9 cellular contexts compared by ENCODE assay signal in genomic region chr5:173963867-173964429, GRCh38. TPM values are rescaled to one million over a fixed set of nuclear protein-coding genes. Genes with fewer than 3 reads are reported as not detected.
DNase-seq lines count a peak whose midpoint lies in the region; ATAC-seq, FAIRE-seq and TF ChIP-seq lines count a peak whose summit lies in the region.
"Had no signal": no experiment of that assay in that cellular context is flagged by ENCODE, and none has a peak within 500 bp of the region (broad histone marks: within the 10 kb centered on the region; RNA-seq: fewer than 3 reads in every experiment).

No MANE protein-coding gene starts in this region.

- H4K20me1 ChIP-seq in IMR-90 (ENCODE audit: insufficient read depth, low read length): no peaks in the 10 kb centered on the region

- no peak overlapping the region for H3K23ac ChIP-seq in IMR-90 (ENCODE audit: low read depth, low read length)

- H3K56ac ChIP-seq in IMR-90 (ENCODE audit: extremely low read depth, insufficient read depth, low read length): no peak overlapping the region

- H2BK120ac ChIP-seq in IMR-90 (ENCODE audit: low read depth, low read length): no peak overlapping the region

- DNase-seq in A549 (ENCODE audit: low read depth in 1 of 2, low spot score in 1 of 2): peak in 1 of 2 experiments; percentile 75
- no peak for DNase-seq in IMR-90
- DNase-seq in WTC11 (ENCODE audit: low spot score): peak; percentile 61
- DNase-seq in iPS-NIHi7 (ENCODE audit: extremely low spot score): peak; percentile 58
- no peak for DNase-seq in HPDE6-E6E7 (ENCODE audit: extremely low spot score)
- DNase-seq in COLO829 (ENCODE audit: low spot score): no peak
- no peak for DNase-seq in activated CD4-positive, alpha-beta T cell treated with anti-CD3 and anti-CD28 coated beads, Interleukin-2, amount 50 U/mL, for 48 hours

- no peaks in the 10 kb centered on the region for H3K27me3 Mint-ChIP-seq in WTC11 (ENCODE audit: low read depth)

- no peaks in the 10 kb centered on the region for H3K36me3 ChIP-seq in IMR-90 (ENCODE audit: control insufficient read depth, insufficient read depth, low read length)

- CTCF ChIA-PET in A549 (lab: Yijun Ruan, JAX) (interaction anchor here (0.7 to 3.2 kb wide), 9 partner anchors 9 to 345 kb away, joined by 3 to 19 read pairs (median 3); partner anchors contain the start of gene NSG2), IMR-90 (lab: Yijun Ruan, JAX) (interaction anchor here (1.0 to 2.1 kb wide), 3 partner anchors 9 to 334 kb away, joined by 3 to 9 read pairs (median 3); no protein-coding TSS in a partner anchor), WTC11 (lab: Charles Lee) (interaction anchor here (0.7 to 3.0 kb wide), 8 partner anchors 9 to 391 kb away, joined by 3 to 25 read pairs (median 6); partner anchors contain the start of gene BOD1)

- H3K4me2 ChIP-seq in A549: peak overlapping the region; percentile 64
- H3K4me2 ChIP-seq in IMR-90 (ENCODE audit: low read depth, low read length): no peak overlapping the region
- H3K4me2 ChIP-seq: KMS-11 had no signal

- H3K9me3 Mint-ChIP-seq in WTC11: no peaks in the 10 kb centered on the region

- no peak overlapping the region for H2BK5ac ChIP-seq in IMR-90 (ENCODE audit: low read depth, low read length, poor library complexity, severe bottlenecking)

- ATAC-seq in A549 (peak; percentile 69 to 78), IMR-90 (ENCODE audit: low read depth) (no peak), WTC11 (peak; percentile 83), GM18907 (IDR thresholded peaks at IDR 0.05; ENCODE audit: unreplicated experiment) (no peak)

- peak overlapping the region; percentile 90 for H3K27ac Mint-ChIP-seq in WTC11

- H3K27me3 ChIP-seq in IMR-90 (ENCODE audit: control insufficient read depth, insufficient read depth, low read length): no peaks in the 10 kb centered on the region

- H3K4me1 ChIP-seq in A549 (peaks cover 29% of the 10 kb centered on the region), IMR-90 (ENCODE audit: control insufficient read depth, insufficient read depth, low read length) (peaks cover 2% of the 10 kb centered on the region)

- H4K5ac ChIP-seq in IMR-90 (ENCODE audit: low read depth, low read length): no peak overlapping the region

- no peak overlapping the region for H3K9ac ChIP-seq in IMR-90 (ENCODE audit: low read depth, low read length)
- H3K9ac ChIP-seq: KMS-11 had no signal

- H3K27ac ChIP-seq in A549 (peak overlapping the region; percentile 72 to 81), IMR-90 (ENCODE audit: insufficient read depth, low read length) (no peak overlapping the region)
- H3K27ac ChIP-seq: KMS-11 had no signal

- TF ChIP-seq CTCF in A549 (IDR thresholded peaks at IDR 0.05): no peak
- TF ChIP-seq CTCF in IMR-90 (conservative IDR thresholded peaks at IDR 0.05; ENCODE audit: low read depth, low read length): no peak
- no peak for TF ChIP-seq CTCF in WTC11 (IDR thresholded peaks at IDR 0.05)

- no peak overlapping the region for H2BK20ac ChIP-seq in IMR-90 (ENCODE audit: low read depth, low read length)

- dilution Hi-C loops in IMR-90 (cut with HindIII; ENCODE audit: low sequenced_read_pairs, unreplicated experiment): no loop called here

- H4K8ac ChIP-seq in IMR-90 (ENCODE audit: low read depth in 2 of 2, low read length in 2 of 2): no peak overlapping the region

- H3K18ac ChIP-seq in IMR-90 (ENCODE audit: low read depth, low read length): no peak overlapping the region

- intact Hi-C loops in IMR-90 (cut with micrococcal nuclease): loop anchor here (5.0 kb wide), 1 partner anchor 37 kb away; no protein-coding TSS in a partner anchor

- peaks cover 0 to 5% of the 10 kb centered on the region in 2 experiments; a peak in 1 of 4 replicates for H3K79me1 ChIP-seq in IMR-90 (ENCODE audit: low read depth in 1 of 2, low read length in 2 of 2)

- TF ChIP-seq EP300 in A549 (IDR thresholded peaks at IDR 0.05): no peak

- no peak overlapping the region for H2BK15ac ChIP-seq in IMR-90 (ENCODE audit: low read depth, low read length)

- no peak for FAIRE-seq in A549 (lab: Jason Lieb, UNC)

- H3K4me3 ChIP-seq in A549 (peak overlapping the region; percentile 23), IMR-90 (ENCODE audit: insufficient read depth, low read depth, low read length) (no peak overlapping the region)

- H3K4me1 Mint-ChIP-seq in WTC11: peaks cover 48% of the 10 kb centered on the region

- H4K91ac ChIP-seq in IMR-90 (ENCODE audit: insufficient read depth, low read depth, low read length): no peak overlapping the region

- H3K4me3 Mint-ChIP-seq in WTC11: peak overlapping the region; percentile 41; the same call in 1 of the 2 replicates

- H3K36me3 Mint-ChIP-seq in WTC11: no peaks in the 10 kb centered on the region

- TF ChIP-seq RAD21 in A549 (conservative IDR thresholded peaks at IDR 0.05 in 1 of 2, IDR thresholded peaks at IDR 0.05 in 1 of 2): no peak
- TF ChIP-seq RAD21 in IMR-90 (IDR thresholded peaks at IDR 0.05; ENCODE audit: low read length): no peak

- no peaks in the 10 kb centered on the region for H3K9me1 ChIP-seq in IMR-90 (ENCODE audit: insufficient read depth, low read length)

- in situ Hi-C loops in IMR-90 (cut with MboI; ENCODE audit: low sequenced_read_pairs): no loop called here

- no peaks in the 10 kb centered on the region for H3K9me3 ChIP-seq in A549
- no peaks in the 10 kb centered on the region for H3K9me3 ChIP-seq in IMR-90 (ENCODE audit: control insufficient read depth, insufficient read depth, low read length)

- H2AFZ ChIP-seq in IMR-90 (replicated peaks; ENCODE audit: low read length, poor library complexity): no peak overlapping the region

- no TSS peak for BruUV-seq in IMR-90 (replicated peaks; lab: Mats Ljungman, UMichigan)

- peak overlapping the region; percentile 9; the same call in 1 of the 2 replicates for H3K14ac ChIP-seq in IMR-90 (replicated peaks; ENCODE audit: low read depth, low read length)

- POLR2A ChIA-PET in A549 (lab: Yijun Ruan, JAX): interaction anchor here (0.6 to 1.7 kb wide), 10 partner anchors 9 to 348 kb away, joined by 3 to 12 read pairs (median 5); partner anchors contain the start of genes BOD1 and CPEB4
- POLR2A ChIA-PET in IMR-90 (lab: Charles Lee; ENCODE audit: unreplicated experiment): no interaction called here
- POLR2A ChIA-PET in WTC11 (lab: Charles Lee): interaction anchor here (0.6 to 2.1 kb wide), 9 partner anchors 9 to 348 kb away, joined by 3 to 10 read pairs (median 3); partner anchors contain the start of gene CPEB4

- TF ChIP-seq POLR2A in A549 (IDR thresholded peaks at IDR 0.05; ENCODE audit: low read length): peak; percentile 26; the same call in 1 of the 2 replicates
- TF ChIP-seq POLR2A in IMR-90 (IDR thresholded peaks at IDR 0.05; ENCODE audit: low read depth, low read length): no peak

- 0 out of 2 replicates have a peak overlapping the region, but pooled peaks have one; percentile 21 for H2AK5ac ChIP-seq in IMR-90 (ENCODE audit: low read depth, low read length)

- 64% methylated on average over 18 of the region's 18 CpGs for WGBS in A549 (ENCODE audit: missing lambda C conversion rate)
- 67% methylated on average over 3 of the region's 18 CpGs; no CpG with 5 or more reads in 1 of the 2 experiments for WGBS in IMR-90 (ENCODE audit: extremely low coverage in 2 of 2, insufficient read length in 1 of 2), 2 experiments

- peak overlapping the region; percentile 68 for H2AK9ac ChIP-seq in IMR-90 (replicated peaks; ENCODE audit: low read depth, low read length, poor library complexity)

- H3K4ac ChIP-seq in IMR-90 (ENCODE audit: low read depth, low read length): no peak overlapping the region; the same call in 1 of the 2 replicates

TF ChIP-seq in A549, 52 proteins besides CTCF, POLR2A, EP300 and RAD21 (continues in another document):
- 0 out of 3 replicates have a peak, but pooled peaks have one; percentile 22 for TF ChIP-seq BCL3 (IDR thresholded peaks at IDR 0.05)

TF ChIP-seq in IMR-90, 13 proteins besides CTCF, POLR2A, EP300 and RAD21:
- no peak for TF ChIP-seq MAZ (IDR thresholded peaks at IDR 0.05; ENCODE audit: borderline replicate concordance, low read depth, low read length)
- no peak for TF ChIP-seq CEBPB (IDR thresholded peaks at IDR 0.05; ENCODE audit: low read depth, low read length)
- TF ChIP-seq MAFK (IDR thresholded peaks at IDR 0.05; ENCODE audit: low read depth, low read length): no peak
- no peak for TF ChIP-seq CHD1 (IDR thresholded peaks at IDR 0.05; ENCODE audit: low read depth, low read length)
- no peak for TF ChIP-seq RCOR1 (IDR thresholded peaks at IDR 0.05; ENCODE audit: insufficient replicate concordance, low read length)
- TF ChIP-seq BHLHE40 (IDR thresholded peaks at IDR 0.05; ENCODE audit: low read depth, low read length): no peak
- TF ChIP-seq MXI1 (IDR thresholded peaks at IDR 0.05; ENCODE audit: borderline replicate concordance, low read depth, low read length): no peak
- TF ChIP-seq NFE2L2 (IDR thresholded peaks at IDR 0.05; ENCODE audit: low read depth, low read length): no peak

TF ChIP-seq in WTC11, 78 proteins besides CTCF, POLR2A, EP300 and RAD21:
- no peak for TF ChIP-seq ZNF219 (CRISPR knock-in tag; IDR thresholded peaks at IDR 0.05; ENCODE audit: borderline replicate concordance)
- peak; percentile 48; the same call in 1 of the 2 replicates for TF ChIP-seq FOXK1 (CRISPR knock-in tag; IDR thresholded peaks at IDR 0.05)

RNA-seq across cellular contexts. Expression of gene C5orf47, which starts 25.0 kb away (rescaled TPM):
- polyA plus RNA-seq in A549 (2011; rRNA removed) (0.12 and 0.13 TPM in 2 replicates), A549 (2017; fragmentation: RNase III; extraction: RNeasy Plus Mini Kit Qiagen cat#74134 plus additional on column Dnase treatment) (not detected in 3 replicates), IMR-90 (2012; rRNA removed) (not detected in 2 replicates)
- polyA plus RNA-seq in A549 (2012; cell fraction: cytosol; rRNA removed): not detected in 2 replicates
- polyA plus RNA-seq in A549 (2012; cell fraction: nucleus; rRNA removed): 0.01 TPM in 1 of 2 replicates, not detected in the other
- not detected in 2 replicates for polyA minus RNA-seq in A549 (2011; rRNA and poly(A)+ RNA removed)
- total RNA-seq in IMR-90 (2012; rRNA removed) (not detected in 2 replicates), WTC11 (2021) (0.09 to 0.32 TPM (median 0.27 TPM) in 3 replicates)
- not detected in 2 replicates for polyA plus RNA-seq in IMR-90 (2012; cell fraction: cytosol; rRNA removed)
- not detected in 2 replicates for polyA plus RNA-seq in IMR-90 (2012; cell fraction: nucleus; rRNA removed; ENCODE audit: low replicate concordance)

Comparison
In these comparisons a context has a peak if more than half of its experiments do, and no peak if none do; other contexts are left out.
1. ATAC-seq: peak in A549 (2 of 2) and WTC11 (single experiment); none in IMR-90 (single experiment) and GM18907 (single experiment).
2. DNase-seq: peak in WTC11 (single experiment) and iPS-NIHi7 (single experiment); none in IMR-90 (single experiment), HPDE6-E6E7 (single experiment), COLO829 (single experiment) and activated CD4-positive, alpha-beta T cell treated with anti-CD3 and anti-CD28 coated beads, Interleukin-2, amount 50 U/mL, for 48 hours (0 of 2).